1 cellular context compared by ENCODE assay signal in genomic region chr2:43005211-43005974, GRCh38.
A peak's percentile ranks its signal among the peaks of the same experiment; 100 is the strongest.
TF ChIP-seq lines count a peak whose summit lies in the region.

No MANE protein-coding gene starts in this region.

TF ChIP-seq in HepG2, 621 proteins besides CTCF, POLR2A, EP300 and RAD21 (continued from another document and continues in another):
- no peak for TF ChIP-seq ZNF280D (CRISPR knock-in tag; IDR thresholded peaks at IDR 0.05)
- TF ChIP-seq EED (CRISPR knock-in tag; IDR thresholded peaks at IDR 0.05) = no peak
- TF ChIP-seq USF2 (IDR thresholded peaks at IDR 0.05; ENCODE audit: low read depth, low read length) = no peak
- TF ChIP-seq USF2 (CRISPR knock-in tag; IDR thresholded peaks at IDR 0.05; ENCODE audit: borderline replicate concordance) = no peak
- TF ChIP-seq ZBTB39 (CRISPR knock-in tag; IDR thresholded peaks at IDR 0.05) = no peak
- TF ChIP-seq FOXK1 (CRISPR knock-in tag; IDR thresholded peaks at IDR 0.05; ENCODE audit: borderline replicate concordance, low read depth) = no peak
- no peak for TF ChIP-seq CHD2 (IDR thresholded peaks at IDR 0.05; ENCODE audit: low read depth, low read length)
- TF ChIP-seq HMG20A (CRISPR knock-in tag; IDR thresholded peaks at IDR 0.05; ENCODE audit: borderline replicate concordance) = peak; percentile 89
- TF ChIP-seq SMAD3 (CRISPR knock-in tag; IDR thresholded peaks at IDR 0.05) = peak; percentile 62
- no peak for TF ChIP-seq ATF6 (CRISPR knock-in tag; conservative IDR thresholded peaks at IDR 0.05)
- TF ChIP-seq HOMEZ (CRISPR knock-in tag; IDR thresholded peaks at IDR 0.05; ENCODE audit: low read depth) = peak; percentile 77; the same call in 1 of the 2 replicates
- TF ChIP-seq ZNF30 (CRISPR knock-in tag; IDR thresholded peaks at IDR 0.05) = no peak
- peak; percentile 85 for TF ChIP-seq THRA (CRISPR knock-in tag; IDR thresholded peaks at IDR 0.05; ENCODE audit: borderline replicate concordance)
- peak; percentile 84 for TF ChIP-seq FOXA3 (CRISPR knock-in tag; IDR thresholded peaks at IDR 0.05)
- TF ChIP-seq NFATC3 (CRISPR knock-in tag; IDR thresholded peaks at IDR 0.05) = no peak; the same call in none of the 2 replicates
- peak; percentile 70 for TF ChIP-seq FOXC1 (CRISPR knock-in tag; IDR thresholded peaks at IDR 0.05; ENCODE audit: borderline replicate concordance)
- TF ChIP-seq ZNF251 (CRISPR knock-in tag; IDR thresholded peaks at IDR 0.05) = peak; percentile 69; the same call in 1 of the 2 replicates
- no peak for TF ChIP-seq EEA1 (CRISPR knock-in tag; IDR thresholded peaks at IDR 0.05; ENCODE audit: borderline replicate concordance)
- 0 out of 2 replicates have a peak, but pooled peaks have one; percentile 38 for TF ChIP-seq ZHX2 (IDR thresholded peaks at IDR 0.05; ENCODE audit: low read depth)
- TF ChIP-seq ZHX2 (CRISPR knock-in tag; IDR thresholded peaks at IDR 0.05; ENCODE audit: borderline replicate concordance) = no peak
- TF ChIP-seq ZNF547 (CRISPR knock-in tag; IDR thresholded peaks at IDR 0.05) = no peak
- TF ChIP-seq REL (CRISPR knock-in tag; conservative IDR thresholded peaks at IDR 0.05) = no peak
- TF ChIP-seq ZNF800 (CRISPR knock-in tag; IDR thresholded peaks at IDR 0.05) = peak; percentile 19; the same call in 1 of the 2 replicates
- TF ChIP-seq SALL1 (CRISPR knock-in tag; IDR thresholded peaks at IDR 0.05) = peak; percentile 89
- TF ChIP-seq FOXM1 (CRISPR knock-in tag; IDR thresholded peaks at IDR 0.05) = no peak
- no peak for TF ChIP-seq NFE2L2 (IDR thresholded peaks at IDR 0.05; ENCODE audit: low read length)
- TF ChIP-seq TBL1XR1 (IDR thresholded peaks at IDR 0.05; ENCODE audit: borderline replicate concordance, low read length, partially characterized antibody) = no peak
- peak; percentile 55 for TF ChIP-seq RBM39 (IDR thresholded peaks at IDR 0.05; ENCODE audit: low read depth, low read length, poor library complexity, severe bottlenecking)
- no peak for TF ChIP-seq CHCHD3 (CRISPR knock-in tag; IDR thresholded peaks at IDR 0.05)
- TF ChIP-seq ZNF383 (CRISPR knock-in tag; IDR thresholded peaks at IDR 0.05; ENCODE audit: borderline replicate concordance) = 0 out of 2 replicates have a peak, but pooled peaks have one; percentile 64
- peak; percentile 75; the same call in 1 of the 2 replicates for TF ChIP-seq ZNF546 (CRISPR knock-in tag; conservative IDR thresholded peaks at IDR 0.05)
- no peak for TF ChIP-seq SNAPC5 (CRISPR knock-in tag; IDR thresholded peaks at IDR 0.05; ENCODE audit: borderline replicate concordance)
- no peak for TF ChIP-seq HCFC1 (IDR thresholded peaks at IDR 0.05; ENCODE audit: low read depth, low read length)
- no peak for TF ChIP-seq ZNF879 (CRISPR knock-in tag; IDR thresholded peaks at IDR 0.05)
- TF ChIP-seq ZNF354B (CRISPR knock-in tag; IDR thresholded peaks at IDR 0.05) = no peak
- no peak for TF ChIP-seq IRX3 (CRISPR knock-in tag; IDR thresholded peaks at IDR 0.05; ENCODE audit: borderline replicate concordance, low read depth)
